Comparison of ENCODE assay signal across 1 cellular context in the genomic region with DNA sequence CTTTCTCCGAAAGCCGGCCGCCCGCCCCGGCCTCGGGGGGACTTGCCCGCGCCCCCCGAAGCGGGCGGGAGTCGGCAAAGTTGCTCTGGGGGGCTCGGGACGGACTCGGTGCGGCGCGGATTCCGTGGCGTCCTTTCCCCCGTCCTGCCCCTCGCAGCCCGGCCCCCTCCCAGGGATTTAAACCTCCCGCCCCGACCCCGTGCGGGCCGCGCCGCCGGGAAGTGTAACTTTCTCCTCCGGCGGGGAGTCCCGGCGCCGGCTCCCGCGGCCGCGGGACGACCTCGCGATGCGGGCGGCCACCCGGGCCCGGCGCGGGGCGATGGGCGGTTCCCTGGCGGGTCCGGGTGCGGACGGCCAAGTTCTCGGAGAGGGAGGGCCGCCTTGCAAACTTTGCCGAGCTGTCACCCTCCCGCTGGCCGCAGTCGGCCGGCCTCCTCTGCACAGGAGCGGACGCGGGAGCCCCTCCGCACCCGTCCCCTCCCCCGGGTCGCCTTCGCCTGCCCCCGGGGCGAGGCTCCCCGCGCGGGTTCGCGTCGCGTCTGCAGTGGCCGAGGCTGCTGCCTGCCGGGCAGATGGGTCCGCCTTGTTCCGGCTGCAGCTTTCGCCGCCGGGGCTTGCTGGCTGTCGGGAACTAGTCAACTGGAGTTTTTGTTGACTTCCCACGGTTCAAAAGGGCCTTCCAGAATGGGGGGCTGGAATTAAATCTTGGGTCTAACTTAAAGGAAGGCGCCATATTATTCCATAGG.
TF ChIP-seq lines count a peak whose summit lies in the region.

No MANE protein-coding gene starts in this region.

TF ChIP-seq in IMR-90, 13 proteins besides CTCF, POLR2A, EP300 and RAD21:
- 0 out of 2 replicates have a peak, but pooled peaks have one; percentile 28 for TF ChIP-seq MXI1 (IDR thresholded peaks at IDR 0.05; ENCODE audit: borderline replicate concordance, low read depth, low read length)
- no peak for TF ChIP-seq CEBPB (IDR thresholded peaks at IDR 0.05; ENCODE audit: low read depth, low read length)
